Comparison of ENCODE assay signal across 23 cellular contexts in the genomic region with DNA sequence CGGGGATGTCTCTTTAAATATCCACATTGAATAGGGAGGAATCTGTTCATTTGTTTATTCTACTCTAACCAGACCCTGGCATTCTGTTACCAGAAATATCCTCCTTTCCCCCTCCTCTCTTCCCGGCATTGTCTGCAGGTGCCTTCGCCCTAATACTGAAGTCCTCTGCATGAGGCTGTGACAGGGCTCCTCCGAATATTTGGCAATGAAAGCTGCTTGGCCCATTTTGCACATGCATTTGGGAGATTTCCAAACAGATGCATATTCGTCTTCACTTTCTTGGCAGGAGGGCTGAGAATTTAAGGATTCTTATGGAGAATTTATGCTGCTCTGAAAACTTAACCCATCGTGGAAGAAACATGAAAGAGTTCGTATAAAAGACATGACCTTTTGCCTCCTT.
DNase-seq lines count a peak whose midpoint lies in the region; ATAC-seq and TF ChIP-seq lines count a peak whose summit lies in the region.
"Had no signal": no experiment of that assay in that cellular context is flagged by ENCODE, and none has a peak within 500 bp of the region (broad histone marks: within the 10 kb centered on the region; RNA-seq: fewer than 3 reads in every experiment).

No MANE protein-coding gene starts in this region.

- DNase-seq in astrocyte of the cerebellum (ENCODE audit: low read depth), result peak; percentile 13
- peak; percentile 47 for DNase-seq in globus pallidus (ENCODE audit: low spot score)
- peak; percentile 42 for DNase-seq in pons (ENCODE audit: low spot score)
- no peak for DNase-seq in NCI-H2081 (lab: John Stamatoyannopoulos, UW)
- no peak for DNase-seq in NOMO-1 (lab: John Stamatoyannopoulos, UW; ENCODE audit: unreplicated experiment in 2 of 2)
- no peak for DNase-seq in SIG-M5 (lab: John Stamatoyannopoulos, UW)
- DNase-seq: activated CD4-positive, alpha-beta T cell treated with anti-CD3 and anti-CD28 coated beads, Interleukin-2, amount 50 U/mL, for 1 hour; activated naive CD4-positive, alpha-beta T cell; activated T-cell treated with anti-CD3 and anti-CD28 coated beads for 4 hours; GDM1; IMR-90; islet precursor cell; mammary epithelial cell; MM.1S; naive thymus-derived CD4-positive, alpha-beta T cell; NCI-H1694; NCI-H345; small intestine; SW 1271 had no signal

- 33% methylated on average over 6 of the region's 7 CpGs for WGBS in HUES64

- H3K9me3 ChIP-seq in HUES64 (ENCODE audit: insufficient read depth, low read depth, low read length), result no peaks in the 10 kb centered on the region
- H3K9me3 ChIP-seq: ascending aorta had no signal

- H3K27me3 ChIP-seq in HUES64 (ENCODE audit: insufficient read depth, low read length), result no peaks in the 10 kb centered on the region
- H3K27me3 ChIP-seq: ascending aorta had no signal

- peaks cover 49% of the 10 kb centered on the region for H3K4me1 ChIP-seq in HUES64 (ENCODE audit: insufficient read depth, low read length)
- H3K4me1 ChIP-seq: ascending aorta had no signal

- H3K9ac ChIP-seq in HUES64 (ENCODE audit: low read depth, low read length), result no peak overlapping the region

- H3K4me3 ChIP-seq in HUES64 (ENCODE audit: low read length) (no peak overlapping the region), astrocyte of the cerebellum (ENCODE audit: low read depth, low read length) (no peak overlapping the region)
- H3K4me3 ChIP-seq: ascending aorta, GM12878 had no signal

- no peak for ATAC-seq in GM18858 (IDR thresholded peaks at IDR 0.05; ENCODE audit: unreplicated experiment)
- ATAC-seq: GM12878; naive thymus-derived CD4-positive, alpha-beta T cell had no signal

- no peak for TF ChIP-seq CTCF in astrocyte of the cerebellum (IDR thresholded peaks at IDR 0.05; ENCODE audit: low read depth, low read length, missing control alignments)

- in situ Hi-C loops in astrocyte of the cerebellum (cut with HindIII; ENCODE audit: low sequenced_read_pairs), result no loop called here

- no peaks in the 10 kb centered on the region for H3K36me3 ChIP-seq in HUES64 (ENCODE audit: insufficient read depth, low read length)
- H3K36me3 ChIP-seq: ascending aorta had no signal

- peak overlapping the region; percentile 81; the same call in 1 of the 2 replicates for H3K27ac ChIP-seq in HUES64 (ENCODE audit: low read depth, low read length)
- H3K27ac ChIP-seq: ascending aorta had no signal

Comparison
In these comparisons a context has a peak if more than half of its experiments do, and no peak if none do; other contexts are left out.
1. DNase-seq: peak in astrocyte of the cerebellum (single experiment), globus pallidus (single experiment) and pons (single experiment); none in NCI-H2081 (0 of 2), NOMO-1 (0 of 2) and SIG-M5 (single experiment).